Comparison of ENCODE assay signal across 8 cellular contexts in the genomic region with DNA sequence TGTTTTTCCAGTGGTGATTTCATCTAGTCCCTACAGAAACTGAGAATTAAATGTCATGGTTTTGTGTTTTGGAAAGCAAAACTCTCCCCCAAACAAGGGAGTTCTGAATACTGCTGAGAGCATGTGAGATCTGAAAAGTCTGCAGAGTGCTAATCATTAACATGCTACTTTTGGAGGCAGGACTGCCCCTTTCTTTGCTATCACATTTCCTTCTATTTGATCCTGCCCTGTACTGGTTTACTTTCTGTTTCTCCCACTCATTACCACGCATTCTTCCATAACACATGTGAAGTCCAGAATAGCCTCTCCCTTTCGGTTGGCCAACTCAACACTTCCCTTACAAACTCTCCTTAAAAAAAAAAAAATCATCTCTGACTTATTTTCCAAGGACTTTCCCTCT.
A peak's percentile ranks its signal among the peaks of the same experiment; 100 is the strongest.
DNase-seq lines count a peak whose midpoint lies in the region; ATAC-seq and TF ChIP-seq lines count a peak whose summit lies in the region.

No MANE protein-coding gene starts in this region.

- H3K27me3 Mint-ChIP-seq in chondrocyte (ENCODE audit: low read depth), result no peaks in the 10 kb centered on the region
- peaks cover 25% of the 10 kb centered on the region for H3K27me3 Mint-ChIP-seq in activated T-cell treated with anti-CD3 and anti-CD28 coated beads, Interleukin-2, amount 50 U/mL, for 72 hours (ENCODE audit: low read depth)

- DNase-seq in AG08396 (ENCODE audit: low spot score), result peak; percentile 50
- no peak for DNase-seq in chondrocyte (ENCODE audit: low spot score)
- DNase-seq in amygdala (lab: John Stamatoyannopoulos, UW), result no peak
- no peak for DNase-seq in Ammon's horn (ENCODE audit: low spot score)
- no peak for DNase-seq in activated T-cell treated with anti-CD3 and anti-CD28 coated beads, Interleukin-2, amount 50 U/mL, for 72 hours

- H3K4me3 Mint-ChIP-seq in chondrocyte (ENCODE audit: unreplicated experiment), result peak overlapping the region; percentile 61
- no peak overlapping the region for H3K4me3 Mint-ChIP-seq in activated T-cell treated with anti-CD3 and anti-CD28 coated beads, Interleukin-2, amount 50 U/mL, for 72 hours

- H3K9ac ChIP-seq in mucosa of stomach (ENCODE audit: low read length), result peak overlapping the region; percentile 48

- no peaks in the 10 kb centered on the region for H3K9me3 ChIP-seq in mucosa of stomach (ENCODE audit: control insufficient read depth, low read length)

- H3K27me3 ChIP-seq in mucosa of stomach (ENCODE audit: control insufficient read depth, insufficient read depth, low read length), result no peaks in the 10 kb centered on the region

- peak overlapping the region; percentile 99 for H3K27ac Mint-ChIP-seq in chondrocyte (ENCODE audit: unreplicated experiment)
- H3K27ac Mint-ChIP-seq in activated T-cell treated with anti-CD3 and anti-CD28 coated beads, Interleukin-2, amount 50 U/mL, for 72 hours, result no peak overlapping the region

- peaks cover 88% of the 10 kb centered on the region for H3K4me1 Mint-ChIP-seq in chondrocyte (ENCODE audit: low read depth)
- H3K4me1 Mint-ChIP-seq in activated T-cell treated with anti-CD3 and anti-CD28 coated beads, Interleukin-2, amount 50 U/mL, for 72 hours (ENCODE audit: low read depth), result peaks cover 39% of the 10 kb centered on the region

- H3K36me3 Mint-ChIP-seq in chondrocyte (ENCODE audit: low read depth), result no peaks in the 10 kb centered on the region
- no peaks in the 10 kb centered on the region for H3K36me3 Mint-ChIP-seq in activated T-cell treated with anti-CD3 and anti-CD28 coated beads, Interleukin-2, amount 50 U/mL, for 72 hours (ENCODE audit: insufficient read depth in 2 of 2)

- no peaks in the 10 kb centered on the region for H3K36me3 ChIP-seq in mucosa of stomach (ENCODE audit: control insufficient read depth, insufficient read depth, low read length)

- TF ChIP-seq CTCF in chondrocyte (IDR thresholded peaks at IDR 0.05), result no peak

- peak overlapping the region; percentile 27 for H3K4me3 ChIP-seq in mucosa of stomach (ENCODE audit: low read length)

- no peaks in the 10 kb centered on the region for H3K9me3 Mint-ChIP-seq in chondrocyte (ENCODE audit: low read depth)
- H3K9me3 Mint-ChIP-seq in activated T-cell treated with anti-CD3 and anti-CD28 coated beads, Interleukin-2, amount 50 U/mL, for 72 hours, result no peaks in the 10 kb centered on the region

- ATAC-seq in GM21367 (IDR thresholded peaks at IDR 0.05; ENCODE audit: unreplicated experiment) (peak; percentile 91), HG03558 (IDR thresholded peaks at IDR 0.05; ENCODE audit: extremely low read depth, unreplicated experiment) (peak; percentile 93)
- ATAC-seq in activated T-cell treated with anti-CD3 and anti-CD28 coated beads, Interleukin-2, amount 50 U/mL, for 72 hours (replicated peaks in 1 of 2), result no peak

- H3K4me1 ChIP-seq in mucosa of stomach (ENCODE audit: control insufficient read depth, insufficient read depth, low read length), result peaks cover 52% of the 10 kb centered on the region

Comparison
In these comparisons a context has a peak if more than half of its experiments do, and no peak if none do; other contexts are left out.
1. ATAC-seq: peak in GM21367 (single experiment) and HG03558 (single experiment); none in activated T-cell treated with anti-CD3 and anti-CD28 coated beads, Interleukin-2, amount 50 U/mL, for 72 hours (0 of 2).